In genomic region chr15:57031605-57032004, GRCh38 we compare ENCODE assay signal across 9 cellular contexts.
A peak's percentile ranks its signal among the peaks of the same experiment; 100 is the strongest.
DNase-seq lines count a peak whose midpoint lies in the region; ATAC-seq and TF ChIP-seq lines count a peak whose summit lies in the region.
"Had no signal": no experiment of that assay in that cellular context is flagged by ENCODE, and none has a peak within 500 bp of the region (broad histone marks: within the 10 kb centered on the region; RNA-seq: fewer than 3 reads in every experiment).

No MANE protein-coding gene starts in this region.

- peak overlapping the region; percentile 5 to 65 (median 10) for H3K27ac Mint-ChIP-seq in CD4-positive, CD25-positive, alpha-beta regulatory T cell

- no peaks in the 10 kb centered on the region for H3K27me3 ChIP-seq in CD4-positive, CD25-positive, alpha-beta regulatory T cell (ENCODE audit: control insufficient read depth, insufficient read depth, low read length)

- ATAC-seq in CD4-positive, CD25-positive, alpha-beta regulatory T cell (ENCODE audit: low read depth in 2 of 2) = no peak
- ATAC-seq in GM18511 (IDR thresholded peaks at IDR 0.05; ENCODE audit: unreplicated experiment) (no peak), GM21526 (IDR thresholded peaks at IDR 0.05; ENCODE audit: low FRiP score, unreplicated experiment) (no peak), GM19467 (IDR thresholded peaks at IDR 0.05; ENCODE audit: unreplicated experiment) (no peak)

- H3K4me3 Mint-ChIP-seq in CD4-positive, CD25-positive, alpha-beta regulatory T cell = peak overlapping the region in 1 of 4 donors; percentile 43

- H3K27ac ChIP-seq in CD4-positive, CD25-positive, alpha-beta regulatory T cell (ENCODE audit: insufficient read depth, low read length, poor library complexity, severe bottlenecking) = no peak overlapping the region

- H3K4me3 ChIP-seq in CD4-positive, CD25-positive, alpha-beta regulatory T cell (ENCODE audit: low read depth, low read length) = no peak overlapping the region
- H3K4me3 ChIP-seq in fibroblast of mammary gland (ENCODE audit: control insufficient read depth, low read depth, low read length) = no peak overlapping the region

- no peaks in the 10 kb centered on the region for H3K27me3 Mint-ChIP-seq in CD4-positive, CD25-positive, alpha-beta regulatory T cell

- H3K9me3 Mint-ChIP-seq in CD4-positive, CD25-positive, alpha-beta regulatory T cell = peaks cover 0 to 2% (median 0%) of the 10 kb centered on the region in 7 donors

- no peak for DNase-seq in CD4-positive, CD25-positive, alpha-beta regulatory T cell
- DNase-seq in NCI-H69 (lab: John Stamatoyannopoulos, UW) = peak; percentile 12
- DNase-seq in fibroblast of mammary gland (ENCODE audit: low read depth) = peak; percentile 79
- peak; percentile 19 for DNase-seq in non-pigmented ciliary epithelial cell (ENCODE audit: low read depth)
- DNase-seq in COLO668 (lab: John Stamatoyannopoulos, UW; ENCODE audit: unreplicated experiment) = no peak
- DNase-seq: NCI-H510A had no signal

- H3K36me3 ChIP-seq in CD4-positive, CD25-positive, alpha-beta regulatory T cell (ENCODE audit: control insufficient read depth, insufficient read depth, low read length) = peaks cover 2% of the 10 kb centered on the region

- H3K9me3 ChIP-seq in CD4-positive, CD25-positive, alpha-beta regulatory T cell (ENCODE audit: control insufficient read depth in 2 of 2, low read length in 2 of 2) = no peaks in the 10 kb centered on the region

- TF ChIP-seq CTCF in fibroblast of mammary gland (conservative IDR thresholded peaks at IDR 0.05; ENCODE audit: control insufficient read depth, insufficient read depth, low read depth, low read length) = no peak

- peaks cover 33 to 60% (median 53%) of the 10 kb centered on the region in 4 donors for H3K4me1 Mint-ChIP-seq in CD4-positive, CD25-positive, alpha-beta regulatory T cell

- peaks cover 8% of the 10 kb centered on the region for H3K4me1 ChIP-seq in CD4-positive, CD25-positive, alpha-beta regulatory T cell (ENCODE audit: control insufficient read depth, insufficient read depth, low read length, poor library complexity, severe bottlenecking)

- H3K36me3 Mint-ChIP-seq in CD4-positive, CD25-positive, alpha-beta regulatory T cell = no peaks in the 10 kb centered on the region

Comparison
In these comparisons a context has a peak if more than half of its experiments do, and no peak if none do; other contexts are left out.
1. DNase-seq: peak in NCI-H69 (single experiment), fibroblast of mammary gland (single experiment) and non-pigmented ciliary epithelial cell (single experiment); none in CD4-positive, CD25-positive, alpha-beta regulatory T cell (0 of 3) and COLO668 (single experiment).